Comparison of ENCODE assay signal across 1 cellular context in the genomic region with DNA sequence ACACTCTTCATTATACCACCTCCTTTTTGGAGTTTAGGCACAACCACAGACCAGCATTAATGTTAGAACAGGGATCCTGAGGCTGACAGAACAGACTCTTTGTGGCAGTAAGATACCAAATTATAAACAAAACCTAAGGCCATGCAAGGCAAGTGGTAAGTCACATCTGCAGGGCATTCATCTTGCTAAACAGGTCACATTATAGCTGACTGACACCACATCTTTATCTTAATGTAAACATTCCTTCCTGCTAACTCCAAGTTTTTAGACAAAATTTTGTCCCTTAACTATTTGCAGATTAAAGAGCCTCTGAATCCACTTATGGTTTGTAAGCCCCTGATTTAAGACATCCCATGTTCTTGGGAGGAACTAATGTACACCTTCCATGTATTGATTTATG.
TF ChIP-seq lines count a peak whose summit lies in the region.

No MANE protein-coding gene starts in this region.

TF ChIP-seq in GM23338, 12 proteins besides CTCF, POLR2A, EP300 and RAD21 (continued from another document):
- TF ChIP-seq, protein P1, sequence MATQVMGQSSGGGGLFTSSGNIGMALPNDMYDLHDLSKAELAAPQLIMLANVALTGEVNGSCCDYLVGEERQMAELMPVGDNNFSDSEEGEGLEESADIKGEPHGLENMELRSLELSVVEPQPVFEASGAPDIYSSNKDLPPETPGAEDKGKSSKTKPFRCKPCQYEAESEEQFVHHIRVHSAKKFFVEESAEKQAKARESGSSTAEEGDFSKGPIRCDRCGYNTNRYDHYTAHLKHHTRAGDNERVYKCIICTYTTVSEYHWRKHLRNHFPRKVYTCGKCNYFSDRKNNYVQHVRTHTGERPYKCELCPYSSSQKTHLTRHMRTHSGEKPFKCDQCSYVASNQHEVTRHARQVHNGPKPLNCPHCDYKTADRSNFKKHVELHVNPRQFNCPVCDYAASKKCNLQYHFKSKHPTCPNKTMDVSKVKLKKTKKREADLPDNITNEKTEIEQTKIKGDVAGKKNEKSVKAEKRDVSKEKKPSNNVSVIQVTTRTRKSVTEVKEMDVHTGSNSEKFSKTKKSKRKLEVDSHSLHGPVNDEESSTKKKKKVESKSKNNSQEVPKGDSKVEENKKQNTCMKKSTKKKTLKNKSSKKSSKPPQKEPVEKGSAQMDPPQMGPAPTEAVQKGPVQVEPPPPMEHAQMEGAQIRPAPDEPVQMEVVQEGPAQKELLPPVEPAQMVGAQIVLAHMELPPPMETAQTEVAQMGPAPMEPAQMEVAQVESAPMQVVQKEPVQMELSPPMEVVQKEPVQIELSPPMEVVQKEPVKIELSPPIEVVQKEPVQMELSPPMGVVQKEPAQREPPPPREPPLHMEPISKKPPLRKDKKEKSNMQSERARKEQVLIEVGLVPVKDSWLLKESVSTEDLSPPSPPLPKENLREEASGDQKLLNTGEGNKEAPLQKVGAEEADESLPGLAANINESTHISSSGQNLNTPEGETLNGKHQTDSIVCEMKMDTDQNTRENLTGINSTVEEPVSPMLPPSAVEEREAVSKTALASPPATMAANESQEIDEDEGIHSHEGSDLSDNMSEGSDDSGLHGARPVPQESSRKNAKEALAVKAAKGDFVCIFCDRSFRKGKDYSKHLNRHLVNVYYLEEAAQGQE (IDR thresholded peaks at IDR 0.05; ENCODE audit: unreplicated experiment) = no peak
- TF ChIP-seq JUNB (IDR thresholded peaks at IDR 0.05; ENCODE audit: unreplicated experiment) (no peak), STAT1 (IDR thresholded peaks at IDR 0.05; ENCODE audit: unreplicated experiment) (no peak), ETS1 (IDR thresholded peaks at IDR 0.05) (no peak), ZNF114 (CRISPR knock-in tag; IDR thresholded peaks at IDR 0.05) (no peak), NANOG (IDR thresholded peaks at IDR 0.05; ENCODE audit: borderline replicate concordance) (no peak), ZNF331 (CRISPR knock-in tag; IDR thresholded peaks at IDR 0.05; ENCODE audit: low read depth) (no peak), EZH2phosphoT487 (IDR thresholded peaks at IDR 0.05; ENCODE audit: unreplicated experiment) (no peak)
TF ChIP-seq in GM23338: peak in this region for 0.
